ENCODE assay signal across 26 cellular contexts in the genomic region with DNA sequence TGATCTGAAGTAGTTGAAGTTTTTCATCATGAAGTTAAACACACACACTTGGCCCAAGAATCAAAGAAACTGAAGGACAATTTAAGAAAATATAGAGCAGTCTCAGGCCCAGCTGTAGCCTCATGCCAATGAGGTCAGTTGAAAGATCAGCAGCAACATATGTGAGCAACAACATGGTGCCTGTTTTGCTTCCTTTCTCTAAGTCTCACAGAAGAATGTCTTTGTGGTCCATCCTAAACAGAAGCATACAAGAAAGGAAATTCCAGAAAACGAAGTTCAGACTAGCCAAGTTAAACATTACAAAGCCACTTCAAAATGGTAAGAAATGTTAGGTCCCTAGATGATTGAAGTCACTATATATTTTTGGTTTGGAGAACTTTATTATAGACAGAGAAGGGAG.
A peak's percentile ranks its signal among the peaks of the same experiment; 100 is the strongest.
DNase-seq lines count a peak whose midpoint lies in the region; ATAC-seq, FAIRE-seq and TF ChIP-seq lines count a peak whose summit lies in the region.
"Had no signal": no experiment of that assay in that cellular context is flagged by ENCODE, and none has a peak within 500 bp of the region (broad histone marks: within the 10 kb centered on the region; RNA-seq: fewer than 3 reads in every experiment).

No MANE protein-coding gene starts in this region.

- no peaks in the 10 kb centered on the region for H3K27me3 ChIP-seq in astrocyte (ENCODE audit: insufficient read depth, low read length)
- H3K27me3 ChIP-seq in mesenchymal stem cell (ENCODE audit: control insufficient read depth in 1 of 2, insufficient read depth in 1 of 2, low read length in 2 of 2) = no peaks in the 10 kb centered on the region
- H3K27me3 ChIP-seq in Caco-2 (replicated peaks; ENCODE audit: control insufficient read depth, insufficient read depth, low read length) = no peaks in the 10 kb centered on the region
- no peaks in the 10 kb centered on the region for H3K27me3 ChIP-seq in thyroid gland
- H3K27me3 ChIP-seq: BLaER1 had no signal

- in situ Hi-C loops in astrocyte of the spinal cord (cut with HindIII; ENCODE audit: low sequenced_read_pairs) = no loop called here

- H3K18ac ChIP-seq in mesenchymal stem cell (ENCODE audit: low read depth in 1 of 2, low read length in 2 of 2) = no peak overlapping the region

- no peaks in the 10 kb centered on the region for H4K20me1 ChIP-seq in astrocyte (ENCODE audit: insufficient read depth, low read length)
- H4K20me1 ChIP-seq: BLaER1 had no signal

- H4K91ac ChIP-seq in mesenchymal stem cell (ENCODE audit: low read length) = no peak overlapping the region

- no peaks in the 10 kb centered on the region for H3K27me3 Mint-ChIP-seq in astrocyte (ENCODE audit: low read depth, unreplicated experiment)
- no peaks in the 10 kb centered on the region for H3K27me3 Mint-ChIP-seq in stimulated activated naive B cell treated with anti-CD40 and anti-IgM and Interleukin-4, amounts not matched to agents 10 μg/mL and 1 μg/mL and 100 μg/mL, for 72 hours
- H3K27me3 Mint-ChIP-seq in Caco-2 (ENCODE audit: insufficient read depth, unreplicated experiment) = peaks cover 3% of the 10 kb centered on the region
- H3K27me3 Mint-ChIP-seq: B cell; CD4-positive, CD25-positive, alpha-beta regulatory T cell had no signal

- no peak overlapping the region for H2BK5ac ChIP-seq in mesenchymal stem cell (ENCODE audit: low read depth, low read length, poor library complexity, severe bottlenecking)

- H3K27ac ChIP-seq in astrocyte (ENCODE audit: low read depth, low read length) (no peak overlapping the region), mesenchymal stem cell (ENCODE audit: low read length, poor library complexity, severe bottlenecking) (peak overlapping the region; percentile 14), thyroid gland (no peak overlapping the region)
- H3K27ac ChIP-seq: 22Rv1, BLaER1, C4-2B, GM23248 had no signal

- H3K4ac ChIP-seq in mesenchymal stem cell (ENCODE audit: low read depth in 1 of 2, low read length in 2 of 2) = no peak overlapping the region

- no peak overlapping the region for H2BK15ac ChIP-seq in mesenchymal stem cell (ENCODE audit: low read depth, poor library complexity, severe bottlenecking)

- WGBS in mesenchymal stem cell = no CpG with 5 or more reads among the region's 1 CpG
- WGBS in thyroid gland, 2 donors = 55 to 66% methylated on average over 1 of the region's 1 CpG

- DNase-seq in astrocyte (ENCODE audit: low read depth) = peak; percentile 60
- DNase-seq in astrocyte of the spinal cord (ENCODE audit: low read depth, low spot score) = peak; percentile 40
- peak; percentile 4 for DNase-seq in fibroblast of the aortic adventitia (ENCODE audit: low read depth)
- no peak for DNase-seq in mesenchymal stem cell
- DNase-seq in hypothalamus (lab: John Stamatoyannopoulos, UW) = no peak
- no peak for DNase-seq in stimulated activated naive B cell treated with anti-CD40 and anti-IgM and Interleukin-4, amounts not matched to agents 10 μg/mL and 1 μg/mL and 100 μg/mL, for 72 hours
- no peak for DNase-seq in Caco-2
- no peak for DNase-seq in thyroid gland
- DNase-seq: CD4-positive, CD25-positive, alpha-beta regulatory T cell; CD8-positive, alpha-beta T cell; DMS 273 treated with DMSO at 0.1 percent for 48 hours; DMS79; EL; GDM1; GM23248; H7; HCEC 1CT had no signal

- H3K9ac ChIP-seq in astrocyte (ENCODE audit: low read length) (no peak overlapping the region), mesenchymal stem cell (ENCODE audit: low read length) (no peak overlapping the region)
- H3K9ac ChIP-seq: BLaER1, GM23248 had no signal

- intact Hi-C loops in Caco-2 (cut with micrococcal nuclease; ENCODE audit: unreplicated experiment) (no loop called here), thyroid gland (cut with DNase I) (no loop called here)

- H3K36me3 Mint-ChIP-seq in astrocyte (ENCODE audit: low read depth, unreplicated experiment) (no peaks in the 10 kb centered on the region), Caco-2 (ENCODE audit: insufficient read depth, unreplicated experiment) (no peaks in the 10 kb centered on the region)
- no peaks in the 10 kb centered on the region for H3K36me3 Mint-ChIP-seq in stimulated activated naive B cell treated with anti-CD40 and anti-IgM and Interleukin-4, amounts not matched to agents 10 μg/mL and 1 μg/mL and 100 μg/mL, for 72 hours
- H3K36me3 Mint-ChIP-seq: CD4-positive, CD25-positive, alpha-beta regulatory T cell; CD8-positive, alpha-beta T cell had no signal

- no peak for ATAC-seq in stimulated activated naive B cell treated with anti-CD40 and anti-IgM and Interleukin-4, amounts not matched to agents 10 μg/mL and 1 μg/mL and 100 μg/mL, for 72 hours (replicated peaks)
- ATAC-seq: CD8-positive, alpha-beta T cell; GM12878 had no signal

- H2AFZ ChIP-seq in astrocyte (ENCODE audit: low read depth, low read length) = no peak overlapping the region
- H2AFZ ChIP-seq in mesenchymal stem cell (ENCODE audit: low read depth, low read length) = no peak overlapping the region
- H2AFZ ChIP-seq: GM23248 had no signal

- H3K4me3 Mint-ChIP-seq in astrocyte (ENCODE audit: unreplicated experiment) (no peak overlapping the region), Caco-2 (ENCODE audit: unreplicated experiment) (no peak overlapping the region)
- H3K4me3 Mint-ChIP-seq in stimulated activated naive B cell treated with anti-CD40 and anti-IgM and Interleukin-4, amounts not matched to agents 10 μg/mL and 1 μg/mL and 100 μg/mL, for 72 hours = no peak overlapping the region
- H3K4me3 Mint-ChIP-seq: B cell; CD8-positive, alpha-beta T cell had no signal

- BruUV-seq in Caco-2 (replicated peaks; lab: Mats Ljungman, UMichigan) = no TSS peak

- no peaks in the 10 kb centered on the region for H3K79me1 ChIP-seq in mesenchymal stem cell (replicated peaks; ENCODE audit: low read length, poor library complexity, severe bottlenecking)

- FAIRE-seq in astrocyte (lab: Jason Lieb, UNC) = no peak
- FAIRE-seq: A204.1, D721Med, GM12878, GM19239, H1 had no signal

- H3K4me2 ChIP-seq in astrocyte (ENCODE audit: low read length) (no peak overlapping the region), mesenchymal stem cell (ENCODE audit: low read length, poor library complexity, severe bottlenecking) (no peak overlapping the region)
- H3K4me2 ChIP-seq: BLaER1 had no signal

- no peaks in the 10 kb centered on the region for H3K4me1 ChIP-seq in astrocyte (ENCODE audit: insufficient read depth, low read length)
- H3K4me1 ChIP-seq in mesenchymal stem cell (ENCODE audit: control insufficient read depth, insufficient read depth, low read depth, low read length) = no peaks in the 10 kb centered on the region
- H3K4me1 ChIP-seq in Caco-2 = no peaks in the 10 kb centered on the region
- no peaks in the 10 kb centered on the region for H3K4me1 ChIP-seq in thyroid gland
- H3K4me1 ChIP-seq: BLaER1 had no signal

- no peak overlapping the region for H2BK120ac ChIP-seq in mesenchymal stem cell (ENCODE audit: low read depth, low read length)

- no peak overlapping the region for H4K8ac ChIP-seq in mesenchymal stem cell (ENCODE audit: low read length)

- no peak for TF ChIP-seq CTCF in astrocyte (IDR thresholded peaks at IDR 0.05; ENCODE audit: insufficient read depth, low read depth, low read length)
- no peak for TF ChIP-seq CTCF in astrocyte of the spinal cord (IDR thresholded peaks at IDR 0.05; ENCODE audit: low read depth, low read length)
- no peak for TF ChIP-seq CTCF in fibroblast of the aortic adventitia (IDR thresholded peaks at IDR 0.05; ENCODE audit: insufficient read depth, low read length)
- TF ChIP-seq CTCF in Caco-2 (IDR thresholded peaks at IDR 0.05; ENCODE audit: insufficient read depth in 1 of 2, low read depth in 1 of 2, low read length in 1 of 2, severe bottlenecking in 1 of 2, unreplicated experiment in 1 of 2) = no peak
- no peak for TF ChIP-seq CTCF in thyroid gland (IDR thresholded peaks at IDR 0.05)

- no peak overlapping the region for H2BK12ac ChIP-seq in mesenchymal stem cell (ENCODE audit: low read length in 2 of 2)

- CTCF ChIA-PET in Caco-2 (lab: Charles Lee) = no interaction called here

- H3K27ac Mint-ChIP-seq in astrocyte (ENCODE audit: unreplicated experiment) (peak overlapping the region; percentile 60), Caco-2 (ENCODE audit: unreplicated experiment) (no peak overlapping the region)
- no peak overlapping the region for H3K27ac Mint-ChIP-seq in stimulated activated naive B cell treated with anti-CD40 and anti-IgM and Interleukin-4, amounts not matched to agents 10 μg/mL and 1 μg/mL and 100 μg/mL, for 72 hours
- H3K27ac Mint-ChIP-seq: B cell; CD4-positive, CD25-positive, alpha-beta regulatory T cell; CD8-positive, alpha-beta T cell had no signal

- no peak for TF ChIP-seq POLR2A in thyroid gland (IDR thresholded peaks at IDR 0.05)

- H3K14ac ChIP-seq in mesenchymal stem cell (ENCODE audit: low read length in 2 of 2) = no peak overlapping the region

- no peak overlapping the region for H2AK5ac ChIP-seq in mesenchymal stem cell (ENCODE audit: low read length, severe bottlenecking)

- H3K79me2 ChIP-seq in astrocyte (ENCODE audit: insufficient read depth, low read length) = no peaks in the 10 kb centered on the region

- H3K9me3 ChIP-seq in astrocyte (ENCODE audit: insufficient read depth, low read depth, low read length) (no peaks in the 10 kb centered on the region), mesenchymal stem cell (ENCODE audit: control insufficient read depth, low read length) (no peaks in the 10 kb centered on the region), Caco-2 (no peaks in the 10 kb centered on the region), thyroid gland (no peaks in the 10 kb centered on the region)
- H3K9me3 ChIP-seq: BLaER1 had no signal

- POLR2A ChIA-PET in Caco-2 (lab: Charles Lee) = no interaction called here

- H3K23ac ChIP-seq in mesenchymal stem cell (ENCODE audit: low read length in 2 of 2) = no peak overlapping the region

- no peaks in the 10 kb centered on the region for H3K36me3 ChIP-seq in astrocyte (ENCODE audit: insufficient read depth, low read length)
- no peaks in the 10 kb centered on the region for H3K36me3 ChIP-seq in mesenchymal stem cell (ENCODE audit: control insufficient read depth in 1 of 2, insufficient read depth in 2 of 2, low read depth in 1 of 2, low read length in 2 of 2)
- H3K36me3 ChIP-seq in Caco-2 (ENCODE audit: control insufficient read depth, insufficient read depth, low read length) = no peaks in the 10 kb centered on the region
- H3K36me3 ChIP-seq in thyroid gland = no peaks in the 10 kb centered on the region
- H3K36me3 ChIP-seq: BLaER1 had no signal

- H3K4me3 ChIP-seq in astrocyte (ENCODE audit: insufficient read depth, low read depth, low read length) (no peak overlapping the region), astrocyte of the spinal cord (ENCODE audit: low read depth, low read length) (no peak overlapping the region), fibroblast of the aortic adventitia (ENCODE audit: low read depth, low read length) (no peak overlapping the region), mesenchymal stem cell (ENCODE audit: insufficient read depth in 1 of 2, low read depth in 1 of 2, low read length in 2 of 2) (no peak overlapping the region), Caco-2 (ENCODE audit: low read depth, low read length) (no peak overlapping the region), thyroid gland (replicated peaks in 1 of 3) (no peak overlapping the region)
- H3K4me3 ChIP-seq: BLaER1, GM12878, GM23248 had no signal

- H3K9me3 Mint-ChIP-seq in astrocyte (ENCODE audit: unreplicated experiment) (no peaks in the 10 kb centered on the region), Caco-2 (ENCODE audit: unreplicated experiment) (no peaks in the 10 kb centered on the region)
- no peaks in the 10 kb centered on the region for H3K9me3 Mint-ChIP-seq in stimulated activated naive B cell treated with anti-CD40 and anti-IgM and Interleukin-4, amounts not matched to agents 10 μg/mL and 1 μg/mL and 100 μg/mL, for 72 hours
- H3K9me3 Mint-ChIP-seq: CD8-positive, alpha-beta T cell had no signal

- peaks cover 26% of the 10 kb centered on the region for H3K4me1 Mint-ChIP-seq in astrocyte (ENCODE audit: low read depth, unreplicated experiment)
- H3K4me1 Mint-ChIP-seq in stimulated activated naive B cell treated with anti-CD40 and anti-IgM and Interleukin-4, amounts not matched to agents 10 μg/mL and 1 μg/mL and 100 μg/mL, for 72 hours = no peaks in the 10 kb centered on the region
- no peaks in the 10 kb centered on the region for H3K4me1 Mint-ChIP-seq in Caco-2 (ENCODE audit: low read depth, unreplicated experiment)
- H3K4me1 Mint-ChIP-seq: B cell; CD4-positive, CD25-positive, alpha-beta regulatory T cell had no signal

Comparison
In these comparisons a context has a peak if more than half of its experiments do, and no peak if none do; other contexts are left out.
1. DNase-seq: peak in astrocyte (single experiment), astrocyte of the spinal cord (single experiment) and fibroblast of the aortic adventitia (single experiment); none in mesenchymal stem cell (single experiment), hypothalamus (0 of 51), stimulated activated naive B cell treated with anti-CD40 and anti-IgM and Interleukin-4, amounts not matched to agents 10 μg/mL and 1 μg/mL and 100 μg/mL, for 72 hours (single experiment), Caco-2 (0 of 2) and thyroid gland (0 of 2).